ENCODE assay signal across 19 cellular contexts in the genomic region with DNA sequence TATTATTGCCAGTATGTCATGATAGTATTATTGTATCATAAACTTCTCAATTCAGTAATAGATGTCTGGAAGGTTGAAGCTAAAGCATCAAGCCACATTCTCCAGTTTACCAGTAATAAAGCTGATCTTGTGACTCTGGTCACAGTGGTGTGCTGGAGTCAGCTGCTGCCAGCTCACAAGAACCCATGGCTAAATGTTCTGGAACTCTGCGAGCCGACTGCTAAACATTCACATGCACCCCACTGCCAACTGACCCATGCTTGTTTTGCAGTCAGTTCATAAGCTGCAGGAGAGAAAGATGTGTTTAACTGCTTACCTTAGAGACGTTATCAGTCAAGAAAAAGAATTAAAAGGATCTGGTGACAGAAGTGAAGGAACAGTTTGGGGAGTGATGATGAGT. TPM values are rescaled to one million over a fixed set of nuclear protein-coding genes. Genes with fewer than 3 reads are reported as not detected.
"Had no signal": no experiment of that assay in that cellular context is flagged by ENCODE, and none has a peak within 500 bp of the region (broad histone marks: within the 10 kb centered on the region; RNA-seq: fewer than 3 reads in every experiment).

No MANE protein-coding gene starts in this region.

- H3K36me3 Mint-ChIP-seq: stimulated activated memory B cell treated with anti-CD40 and anti-IgM and Interleukin-4, amounts not matched to agents 10 μg/mL and 1 μg/mL and 100 μg/mL, for 72 hours had no signal

- ATAC-seq: foreskin keratinocyte; left lung; sciatic nerve; SK-N-SH treated with all-trans-retinoic acid at 6 μM for 48 hours; stimulated activated memory B cell treated with anti-CD40 and anti-IgM and Interleukin-4, amounts not matched to agents 10 μg/mL and 1 μg/mL and 100 μg/mL, for 72 hours had no signal

- H3K9me3 Mint-ChIP-seq: central memory CD8-positive, alpha-beta T cell; stimulated activated memory B cell treated with anti-CD40 and anti-IgM and Interleukin-4, amounts not matched to agents 10 μg/mL and 1 μg/mL and 100 μg/mL, for 72 hours had no signal

- H3K4me1 Mint-ChIP-seq: central memory CD8-positive, alpha-beta T cell had no signal

- DNase-seq: aorta; brain microvascular endothelial cell; colonic mucosa; foreskin keratinocyte; kidney; left lung; ovary; stimulated activated CD4-positive, alpha-beta T cell treated with anti-CD3 and anti-CD28 coated beads, Interleukin-4, amount 100 ng/mL, for 24 hours; T1000 had no signal

- H3K4me3 Mint-ChIP-seq: central memory CD8-positive, alpha-beta T cell; stimulated activated memory B cell treated with anti-CD40 and anti-IgM and Interleukin-4, amounts not matched to agents 10 μg/mL and 1 μg/mL and 100 μg/mL, for 72 hours had no signal

RNA-seq across cellular contexts. Expression of gene DNTT, which starts 5.9 kb away (rescaled TPM):
- total RNA-seq: aorta; colonic mucosa; epithelial cell of proximal tubule; fibroblast of lung; foreskin keratinocyte; kidney; left lung; ovary; pulmonary artery endothelial cell; sciatic nerve; T-helper 1 cell treated with Interleukin-12 subunit alpha and Interleukin-12 subunit beta and Interleukin-4 antibody, amounts not matched to agents 30 ng/mL and 1 ng/mL, for 36 hours; thoracic aorta; ureter had no signal
- polyA plus RNA-seq: aorta, fibroblast of lung, foreskin keratinocyte, ovary had no signal

RNA-seq across cellular contexts. Expression of gene BLNK, which starts 27.0 kb away (rescaled TPM):
- total RNA-seq: foreskin keratinocyte; pulmonary artery endothelial cell; T-helper 1 cell treated with Interleukin-12 subunit alpha and Interleukin-12 subunit beta and Interleukin-4 antibody, amounts not matched to agents 30 ng/mL and 1 ng/mL, for 36 hours had no signal
- polyA plus RNA-seq: fibroblast of lung had no signal
